In genomic region chr6:160085713-160086505, GRCh38 we compare ENCODE assay signal across 1 cellular context.
A peak's percentile ranks its signal among the peaks of the same experiment; 100 is the strongest.
TF ChIP-seq lines count a peak whose summit lies in the region.

No MANE protein-coding gene starts in this region.

TF ChIP-seq in K562, 482 proteins besides CTCF, POLR2A, EP300 and RAD21:
- TF ChIP-seq ZNF121 (CRISPR knock-in tag; conservative IDR thresholded peaks at IDR 0.05): no peak
- peak; percentile 73 for TF ChIP-seq ZBTB33 (CRISPR knock-in tag; IDR thresholded peaks at IDR 0.05)
